In the genomic region with DNA sequence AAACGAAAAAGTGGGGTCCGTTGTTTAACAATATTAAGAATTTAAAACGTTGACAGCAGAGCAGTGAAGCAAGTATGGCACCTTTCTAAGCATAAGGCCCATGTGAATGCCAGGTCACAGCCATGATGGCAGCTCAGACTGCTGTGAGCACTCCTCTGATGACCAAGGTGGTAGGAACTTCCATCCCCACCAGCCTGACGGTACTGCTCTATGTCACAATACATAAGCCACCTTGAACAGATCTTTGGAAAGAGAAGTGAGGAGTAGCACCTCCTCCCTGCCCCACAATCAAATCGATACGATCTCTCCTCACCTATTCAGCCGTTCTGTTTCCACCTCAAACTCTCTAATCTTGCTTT, we compare ENCODE assay signal across 19 cellular contexts.
"Had no signal": no experiment of that assay in that cellular context is flagged by ENCODE, and none has a peak within 500 bp of the region (broad histone marks: within the 10 kb centered on the region; RNA-seq: fewer than 3 reads in every experiment).

No MANE protein-coding gene starts in this region.

- H3K27me3 ChIP-seq: gastroesophageal sphincter, heart right ventricle had no signal

- H3K27ac Mint-ChIP-seq: activated CD8-positive, alpha-beta T cell treated with anti-CD3 and anti-CD28 coated beads, Interleukin-2, amount 10 ng/mL, durations not matched to agents 7 days and 5 days; activated naive CD8-positive, alpha-beta T cell; naive thymus-derived CD4-positive, alpha-beta T cell had no signal

- H3K27me3 Mint-ChIP-seq: activated naive CD8-positive, alpha-beta T cell had no signal

- H3K36me3 ChIP-seq: brain microvascular endothelial cell, prostate gland had no signal

- H3K4me3 ChIP-seq: gastroesophageal sphincter, heart right ventricle, lung, prostate gland had no signal

- H3K27ac ChIP-seq: brain microvascular endothelial cell, gastroesophageal sphincter, heart right ventricle, prostate gland had no signal

- H3K4me3 Mint-ChIP-seq: activated CD8-positive, alpha-beta T cell treated with anti-CD3 and anti-CD28 coated beads, Interleukin-2, amount 10 ng/mL, durations not matched to agents 7 days and 5 days; activated naive CD8-positive, alpha-beta T cell; naive thymus-derived CD4-positive, alpha-beta T cell had no signal

- H3K4me1 Mint-ChIP-seq: naive thymus-derived CD4-positive, alpha-beta T cell had no signal

- H3K4me1 ChIP-seq: gastroesophageal sphincter, prostate gland had no signal

- ATAC-seq: activated CD8-positive, alpha-beta T cell treated with anti-CD3 and anti-CD28 coated beads, Interleukin-2, amount 10 ng/mL, durations not matched to agents 7 days and 5 days; gastroesophageal sphincter; naive thymus-derived CD4-positive, alpha-beta T cell; sciatic nerve had no signal

- H3K9me3 ChIP-seq: gastroesophageal sphincter, prostate gland had no signal

- DNase-seq: activated CD4-positive, alpha-beta T cell treated with anti-CD3 and anti-CD28 coated beads for 4 hours; activated CD8-positive, alpha-beta memory T cell treated with anti-CD3 and anti-CD28 coated beads, Interleukin-2, amount 50 U/mL, for 4 hours; activated CD8-positive, alpha-beta T cell treated with anti-CD3 and anti-CD28 coated beads, Interleukin-2, amount 10 ng/mL, durations not matched to agents 7 days and 5 days; activated effector memory CD4-positive, alpha-beta T cell treated with anti-CD3 and anti-CD28 coated beads, Interleukin-2, amount 50 U/mL, for 16 hours; activated T-cell treated with anti-CD3 and anti-CD28 coated beads, Interleukin-2, amount 50 U/mL, for 48 hours; amniotic stem cell; cortex of kidney; effector CD4-positive, alpha-beta T cell; heart right ventricle; left cardiac atrium; naive thymus-derived CD4-positive, alpha-beta T cell; stimulated activated CD4-positive, alpha-beta T cell treated with anti-CD3 and anti-CD28 coated beads, Interleukin-12 subunit alpha, Interleukin-12 subunit beta, amount 100 ng/mL, for 4 hours; stimulated activated CD4-positive, alpha-beta T cell treated with anti-CD3 and anti-CD28 coated beads, Interleukin-2, amount 100 ng/mL, for 24 hours had no signal
